In the genomic region with DNA sequence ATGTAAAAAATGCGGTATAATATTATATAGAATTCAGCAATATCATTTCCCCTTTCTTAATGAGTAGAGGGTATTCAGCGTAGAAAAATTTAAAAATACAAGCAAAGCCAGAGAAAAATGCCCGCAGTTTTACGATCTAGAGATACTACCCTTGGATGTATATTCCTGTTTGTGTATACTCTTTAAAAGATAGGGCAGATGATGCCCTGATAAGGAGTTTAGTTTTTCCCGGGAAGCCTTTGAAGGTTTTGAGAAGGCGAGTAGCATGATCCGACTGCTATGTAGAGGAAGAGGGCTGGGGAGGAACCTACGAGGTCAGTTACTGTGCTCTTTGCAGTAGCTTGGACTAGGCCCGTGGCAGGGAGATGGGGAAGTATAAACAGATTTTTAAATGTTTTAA, we compare ENCODE assay signal across 8 cellular contexts. TPM values are rescaled to one million over a fixed set of nuclear protein-coding genes. Genes with fewer than 3 reads are reported as not detected.
DNase-seq lines count a peak whose midpoint lies in the region; ATAC-seq and TF ChIP-seq lines count a peak whose summit lies in the region.

No MANE protein-coding gene starts in this region.

- intact Hi-C loops in right cardiac atrium (cut with DNase I): loop anchor here in 1 of 4 donors (10.0 kb wide), 1 partner anchor 66 kb away; no protein-coding TSS in a partner anchor
- intact Hi-C loops in sigmoid colon (cut with DNase I): loop anchor here (2.0 to 5.0 kb wide), 2 partner anchors 62 to 319 kb away; a partner anchor contains a TSS

- DNase-seq in DMS79 treated with DMSO at 0.1 percent for 48 hours (lab: John Stamatoyannopoulos, UW) (peak; percentile 24), DMS79 (lab: John Stamatoyannopoulos, UW) (no peak), NAMALWA (ENCODE audit: low spot score) (peak; percentile 59), right cardiac atrium (no peak), sigmoid colon (no peak)
- no peak for DNase-seq in activated naive CD8-positive, alpha-beta T cell treated with anti-CD3 and anti-CD28 coated beads for 36 hours
- DNase-seq in NK-92 treated with Interleukin-12 subunit alpha and Interleukin-12 subunit beta, amount 100 ng/mL, for 24 hours (lab: John Stamatoyannopoulos, UW): no peak

- no peaks in the 10 kb centered on the region for H3K27me3 ChIP-seq in right cardiac atrium (ENCODE audit: control insufficient read depth, insufficient read depth)
- H3K27me3 ChIP-seq in sigmoid colon: no peaks in the 10 kb centered on the region

- TF ChIP-seq EP300 in sigmoid colon (IDR thresholded peaks at IDR 0.05): no peak

- peak overlapping the region; percentile 92 for H3K27ac Mint-ChIP-seq in activated naive CD8-positive, alpha-beta T cell treated with anti-CD3 and anti-CD28 coated beads for 36 hours

- H3K27ac ChIP-seq in right cardiac atrium (ENCODE audit: low read length): no peak overlapping the region
- peak overlapping the region; percentile 93 to 97 (median 94) for H3K27ac ChIP-seq in sigmoid colon

- peaks cover 4% of the 10 kb centered on the region for H3K4me1 ChIP-seq in right cardiac atrium (ENCODE audit: control insufficient read depth, insufficient read depth, low read length)
- peaks cover 0 to 19% (median 16%) of the 10 kb centered on the region in 4 donors for H3K4me1 ChIP-seq in sigmoid colon

- peak overlapping the region; percentile 87 for H3K4me3 Mint-ChIP-seq in activated naive CD8-positive, alpha-beta T cell treated with anti-CD3 and anti-CD28 coated beads for 36 hours

- no peaks in the 10 kb centered on the region for H3K36me3 ChIP-seq in sigmoid colon

- TF ChIP-seq POLR2A in sigmoid colon (IDR thresholded peaks at IDR 0.05): no peak

- no peaks in the 10 kb centered on the region for H3K9me3 Mint-ChIP-seq in activated naive CD8-positive, alpha-beta T cell treated with anti-CD3 and anti-CD28 coated beads for 36 hours

- H3K4me3 ChIP-seq in right cardiac atrium (ENCODE audit: low read length) (peak overlapping the region; percentile 95), sigmoid colon (peak overlapping the region; percentile 88 to 98 (median 97))

- peaks cover 28% of the 10 kb centered on the region for H3K36me3 Mint-ChIP-seq in activated naive CD8-positive, alpha-beta T cell treated with anti-CD3 and anti-CD28 coated beads for 36 hours

- H3K4me1 Mint-ChIP-seq in activated naive CD8-positive, alpha-beta T cell treated with anti-CD3 and anti-CD28 coated beads for 36 hours: peaks cover 41% of the 10 kb centered on the region

- H3K9me3 ChIP-seq in right cardiac atrium (ENCODE audit: control insufficient read depth, low read length) (no peaks in the 10 kb centered on the region), sigmoid colon (no peaks in the 10 kb centered on the region)

- H3K27me3 Mint-ChIP-seq in activated naive CD8-positive, alpha-beta T cell treated with anti-CD3 and anti-CD28 coated beads for 36 hours: no peaks in the 10 kb centered on the region

- peak in 1 of 2 donors; percentile 49 for ATAC-seq in right cardiac atrium
- ATAC-seq in HG03108 (IDR thresholded peaks at IDR 0.05; ENCODE audit: unreplicated experiment): no peak

- no peak for TF ChIP-seq CTCF in sigmoid colon (IDR thresholded peaks at IDR 0.05)

- WGBS in right cardiac atrium: 7% methylated on average over 9 of the region's 9 CpGs
- 2 to 6% methylated on average over 9 of the region's 9 CpGs for WGBS in sigmoid colon, 2 donors

RNA-seq across cellular contexts. Expression of a gene that starts 1.2 kb away (rescaled TPM):
- total RNA-seq in activated naive CD8-positive, alpha-beta T cell treated with anti-CD3 and anti-CD28 coated beads for 36 hours: 10 to 100 TPM; 40.1 to 45.1 TPM
- total RNA-seq in right cardiac atrium (10 to 100 TPM; 11.6 to 12.0 (median 11.7) TPM), sigmoid colon (10 to 100 TPM; 13.2 to 20.3 (median 16.3) TPM)
- polyA plus RNA-seq in right cardiac atrium (6.0 TPM), sigmoid colon (10 to 100 TPM in 1 of 3 donors, 1 to 10 TPM in 2; 3.0 to 11.2 (median 3.0) TPM)

Comparison
In these comparisons a context has a peak if more than half of its experiments do, and no peak if none do; other contexts are left out.
1. DNase-seq: peak in DMS79 treated with DMSO at 0.1 percent for 48 hours (single experiment) and NAMALWA (single experiment); none in DMS79 (single experiment), activated naive CD8-positive, alpha-beta T cell treated with anti-CD3 and anti-CD28 coated beads for 36 hours (single experiment), right cardiac atrium (0 of 3), sigmoid colon (single experiment) and NK-92 treated with Interleukin-12 subunit alpha and Interleukin-12 subunit beta, amount 100 ng/mL, for 24 hours (single experiment).